12 cellular contexts compared by ENCODE assay signal in genomic region chr11:13260963-13261599, GRCh38. TPM values are rescaled to one million over a fixed set of nuclear protein-coding genes. Genes with fewer than 3 reads are reported as not detected.
DNase-seq lines count a peak whose midpoint lies in the region; ATAC-seq, FAIRE-seq and TF ChIP-seq lines count a peak whose summit lies in the region.
"Had no signal": no experiment of that assay in that cellular context is flagged by ENCODE, and none has a peak within 500 bp of the region (broad histone marks: within the 10 kb centered on the region; RNA-seq: fewer than 3 reads in every experiment).

No MANE protein-coding gene starts in this region.

- DNase-seq in GM04504 (ENCODE audit: low read depth) (peak; percentile 42), astrocyte of the spinal cord (ENCODE audit: low read depth, low spot score) (peak; percentile 21), keratinocyte (ENCODE audit: low read depth, low spot score) (no peak), GOT3 (lab: John Stamatoyannopoulos, UW) (no peak), NCI-H1436 (lab: John Stamatoyannopoulos, UW) (no peak), NOMO-1 treated with dmso at 0.1 percent for 144 hours (lab: John Stamatoyannopoulos, UW; ENCODE audit: unreplicated experiment) (no peak)
- DNase-seq: CD8-positive, alpha-beta memory T cell had no signal

- dilution Hi-C loops in keratinocyte (cut with MboI; ENCODE audit: extremely low pct_ligation_motif_present, low sequenced_read_pairs), result no loop called here

- peaks cover 83% of the 10 kb centered on the region for H3K4me1 ChIP-seq in keratinocyte (ENCODE audit: control insufficient read depth, extremely low read depth, insufficient read depth, low read length)

- H3K9me1 ChIP-seq in keratinocyte (ENCODE audit: control insufficient read depth, extremely low read depth, insufficient read depth, low read length), result no peaks in the 10 kb centered on the region

- H3K9ac ChIP-seq in keratinocyte (ENCODE audit: control insufficient read depth, extremely low read depth, insufficient read depth, low read length), result peak overlapping the region; percentile 89

- H3K36me3 ChIP-seq in keratinocyte (ENCODE audit: control insufficient read depth in 2 of 2, extremely low read depth in 1 of 2, insufficient read depth in 2 of 2, low read length in 2 of 2), result no peaks in the 10 kb centered on the region
- H3K36me3 ChIP-seq: neutrophil had no signal

- H4K20me1 ChIP-seq in keratinocyte (ENCODE audit: control insufficient read depth, extremely low read depth, insufficient read depth, low read length), result no peaks in the 10 kb centered on the region

- H3K9me3 ChIP-seq in keratinocyte (ENCODE audit: control insufficient read depth, low read depth, low read length), result no peaks in the 10 kb centered on the region
- H3K9me3 ChIP-seq: neutrophil had no signal

- H3K4me3 ChIP-seq in astrocyte of the spinal cord (ENCODE audit: low read depth, low read length) (no peak overlapping the region), keratinocyte (ENCODE audit: control insufficient read depth in 2 of 3, extremely low read depth in 1 of 3, insufficient read depth in 2 of 3, low read depth in 1 of 3, low read length in 3 of 3) (peak overlapping the region in 2 of 3 experiments; percentile 33 to 43), skin epidermis (no peak overlapping the region)

- H3K27ac ChIP-seq in keratinocyte (ENCODE audit: control insufficient read depth, insufficient read depth, low read length) (peak overlapping the region; percentile 100), skin epidermis (peak overlapping the region; percentile 32 to 93 (median 77))
- H3K27ac ChIP-seq: neutrophil had no signal

- no peak for FAIRE-seq in keratinocyte (lab: Jason Lieb, UNC)
- FAIRE-seq: GM18507 had no signal

- TF ChIP-seq CTCF in astrocyte of the spinal cord (IDR thresholded peaks at IDR 0.05; ENCODE audit: low read depth, low read length) (no peak), keratinocyte (optimal IDR thresholded peaks at IDR 0.05 in 1 of 3, IDR thresholded peaks at IDR 0.05 in 1 of 3, conservative IDR thresholded peaks at IDR 0.05 in 1 of 3; ENCODE audit: extremely low read depth in 1 of 3, insufficient read depth in 2 of 3, low read length in 3 of 3) (no peak)

- no peak for ATAC-seq in HG03442 (IDR thresholded peaks at IDR 0.05; ENCODE audit: unreplicated experiment)
- ATAC-seq: activated T-helper 17 cell treated with anti-CD3 and anti-CD28 coated beads, Interleukin-2, amount 50 U/mL, for 72 hours had no signal

- no peaks in the 10 kb centered on the region for H3K79me2 ChIP-seq in keratinocyte (ENCODE audit: control insufficient read depth, insufficient read depth, low read length)

- peak overlapping the region; percentile 54 for H2AFZ ChIP-seq in keratinocyte (ENCODE audit: control insufficient read depth, low read length)

- no peaks in the 10 kb centered on the region for H3K27me3 ChIP-seq in keratinocyte (ENCODE audit: control insufficient read depth, extremely low read depth, insufficient read depth, low read length)

- H3K4me2 ChIP-seq in keratinocyte (ENCODE audit: control insufficient read depth, extremely low read depth, insufficient read depth, low read depth, low read length), result peak overlapping the region; percentile 87

- in situ Hi-C loops in astrocyte of the spinal cord (cut with HindIII; ENCODE audit: low sequenced_read_pairs), result no loop called here

RNA-seq across cellular contexts. Expression of gene BMAL1, which starts 16.5 kb away (rescaled TPM):
- 18.9 to 27.5 TPM (median 22.6 TPM) in 3 replicates for polyA plus RNA-seq in keratinocyte
- 31.7 TPM for polyA plus RNA-seq in keratinocyte (2011; ENCODE audit: low read depth)
- 14.7 and 32.0 TPM in 2 replicates for polyA plus RNA-seq in keratinocyte (2011; cell fraction: cytosol; rRNA removed)
- 25.5 and 36.9 TPM in 2 replicates for polyA plus RNA-seq in keratinocyte (2011; cell fraction: nucleus; rRNA removed)
- 13.8 and 19.4 TPM in 2 replicates for polyA plus RNA-seq in keratinocyte (2012; ENCODE audit: low replicate concordance)
- 20.0 to 40.1 TPM (median 27.1 TPM) in 3 replicates for polyA minus RNA-seq in keratinocyte
- 17.5 TPM for polyA minus RNA-seq in keratinocyte (2011; cell fraction: cytosol; rRNA and poly(A)+ RNA removed)
- 26.6 and 44.0 TPM in 2 replicates for polyA minus RNA-seq in keratinocyte (2011; cell fraction: nucleus; rRNA and poly(A)+ RNA removed)

Comparison
In these comparisons a context has a peak if more than half of its experiments do, and no peak if none do; other contexts are left out.
1. DNase-seq: peak in GM04504 (single experiment) and astrocyte of the spinal cord (single experiment); none in keratinocyte (single experiment), GOT3 (single experiment), NCI-H1436 (single experiment) and NOMO-1 treated with dmso at 0.1 percent for 144 hours (single experiment).
2. H3K4me3 ChIP-seq: peak in keratinocyte (2 of 3); none in astrocyte of the spinal cord (single experiment) and skin epidermis (0 of 7).